ENCODE assay signal across 36 cellular contexts in the genomic region with DNA sequence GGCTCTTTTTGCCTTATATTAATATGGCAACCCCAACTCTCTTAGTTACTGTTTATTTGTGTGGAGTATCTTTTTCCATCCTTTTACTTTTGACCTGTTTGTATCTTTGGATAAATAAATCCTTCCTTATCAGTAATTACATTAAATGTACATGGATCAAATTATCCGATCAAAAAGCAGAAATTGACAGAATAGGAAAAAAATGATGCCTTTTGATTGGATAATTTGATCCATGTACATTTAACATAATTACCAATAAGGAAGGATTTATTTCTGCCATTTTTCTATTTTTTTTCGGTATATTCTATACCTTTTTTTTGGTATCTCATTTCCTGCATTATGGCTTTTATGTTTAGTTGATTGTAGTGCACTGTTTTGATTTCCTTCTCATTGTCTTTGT.
"Had no signal": no experiment of that assay in that cellular context is flagged by ENCODE, and none has a peak within 500 bp of the region (broad histone marks: within the 10 kb centered on the region; RNA-seq: fewer than 3 reads in every experiment).

No MANE protein-coding gene starts in this region.

- H3K4me3 ChIP-seq: ascending aorta, coronary artery, dorsolateral prefrontal cortex, esophagus muscularis mucosa, gastrocnemius medialis, heart left ventricle had no signal

- H3K27me3 Mint-ChIP-seq: activated B cell treated with CpG ODN at 0.5 μM for 24 hours; activated CD4-positive, alpha-beta memory T cell treated with anti-CD3 and anti-CD28 coated beads, Interleukin-2, amount 10 ng/mL, durations not matched to agents 7 days and 5 days; activated CD4-positive, alpha-beta T cell treated with anti-CD3 and anti-CD28 coated beads for 36 hours; activated CD4-positive, alpha-beta T cell treated with anti-CD3 and anti-CD28 coated beads, Interleukin-2, amount 10 ng/mL, durations not matched to agents 24 days and 14 days; activated naive CD4-positive, alpha-beta T cell treated with anti-CD3 and anti-CD28 coated beads, Interleukin-2, amount 50 U/mL, for 24 hours; activated naive CD8-positive, alpha-beta T cell treated with anti-CD3 and anti-CD28 coated beads for 36 hours; activated naive CD8-positive, alpha-beta T cell treated with anti-CD3 and anti-CD28 coated beads, Interleukin-2, amount 50 U/mL, for 24 hours; activated T-cell treated with anti-CD3 and anti-CD28 coated beads, Interleukin-2, amount 50 U/mL, for 24 hours; central memory CD8-positive, alpha-beta T cell; dendritic cell treated with granulocyte-macrophage colony-stimulating factor and Interleukin-4, amounts not matched to agents 40 ng/mL and 50 ng/mL, for 4 days; T-helper 17 cell had no signal

- H3K27me3 ChIP-seq: ascending aorta, brain microvascular endothelial cell, dorsolateral prefrontal cortex, esophagus muscularis mucosa, foreskin keratinocyte, gastrocnemius medialis, heart left ventricle had no signal

- H3K27ac ChIP-seq: ascending aorta, brain microvascular endothelial cell, coronary artery, dorsolateral prefrontal cortex, esophagus muscularis mucosa, foreskin keratinocyte, gastrocnemius medialis, heart left ventricle, WERI-Rb-1 had no signal

- FAIRE-seq: bronchial epithelial cell had no signal

- H3K4me1 ChIP-seq: ascending aorta, esophagus muscularis mucosa, foreskin keratinocyte, gastrocnemius medialis, heart left ventricle had no signal

- DNase-seq: activated B cell treated with CpG ODN at 0.5 μM for 24 hours; activated CD4-positive, alpha-beta memory T cell treated with anti-CD3 and anti-CD28 coated beads, Interleukin-2, amount 10 ng/mL, durations not matched to agents 7 days and 5 days; activated CD4-positive, alpha-beta T cell treated with anti-CD3 and anti-CD28 coated beads for 36 hours; activated CD4-positive, alpha-beta T cell treated with anti-CD3 and anti-CD28 coated beads, Interleukin-2, amount 10 ng/mL, durations not matched to agents 24 days and 14 days; activated CD4-positive, alpha-beta T cell treated with anti-CD3 and anti-CD28 coated beads, Interleukin-2, amount 50 U/mL, for 4 hours; activated CD8-positive, alpha-beta memory T cell treated with anti-CD3 and anti-CD28 coated beads, Interleukin-2, amount 50 U/mL, for 48 hours; activated effector memory CD4-positive, alpha-beta T cell treated with anti-CD3 and anti-CD28 coated beads, Interleukin-2, amount 50 U/mL, for 16 hours; activated naive CD4-positive, alpha-beta T cell treated with anti-CD3 and anti-CD28 coated beads for 36 hours; activated naive CD8-positive, alpha-beta T cell treated with anti-CD3 and anti-CD28 coated beads for 36 hours; activated naive CD8-positive, alpha-beta T cell treated with anti-CD3 and anti-CD28 coated beads, Interleukin-2, amount 50 U/mL, for 24 hours; activated T-cell treated with anti-CD3 and anti-CD28 coated beads for 4 hours; activated T-cell treated with anti-CD3 and anti-CD28 coated beads, Interleukin-2, amount 50 U/mL, for 24 hours; brain microvascular endothelial cell; dorsolateral prefrontal cortex; effector memory CD4-positive, alpha-beta T cell; endodermal cell; erythroblast; foreskin keratinocyte; gastrocnemius medialis; glutamatergic neuron; heart left ventricle; T-helper 1 cell; T-helper 17 cell; T1000; WERI-Rb-1 had no signal

- H3K4me3 Mint-ChIP-seq: activated B cell treated with CpG ODN at 0.5 μM for 24 hours; activated CD4-positive, alpha-beta memory T cell treated with anti-CD3 and anti-CD28 coated beads, Interleukin-2, amount 10 ng/mL, durations not matched to agents 7 days and 5 days; activated CD4-positive, alpha-beta T cell treated with anti-CD3 and anti-CD28 coated beads for 36 hours; activated CD4-positive, alpha-beta T cell treated with anti-CD3 and anti-CD28 coated beads, Interleukin-2, amount 10 ng/mL, durations not matched to agents 24 days and 14 days; activated naive CD4-positive, alpha-beta T cell treated with anti-CD3 and anti-CD28 coated beads for 36 hours; activated naive CD4-positive, alpha-beta T cell treated with anti-CD3 and anti-CD28 coated beads, Interleukin-2, amount 50 U/mL, for 24 hours; activated naive CD8-positive, alpha-beta T cell treated with anti-CD3 and anti-CD28 coated beads for 36 hours; activated naive CD8-positive, alpha-beta T cell treated with anti-CD3 and anti-CD28 coated beads, Interleukin-2, amount 50 U/mL, for 24 hours; activated T-cell treated with anti-CD3 and anti-CD28 coated beads, Interleukin-2, amount 50 U/mL, for 24 hours; activated T-helper 1 cell treated with anti-CD3 and anti-CD28 coated beads, Interleukin-12 subunit alpha, Interleukin-12 subunit beta, Interleukin-2, Interleukin-4 antibody, amounts not matched to agents 30 ng/mL and 10 ng/mL and 1 ng/mL, durations not matched to agents 14 hours and 24 hours and 36 hours; central memory CD8-positive, alpha-beta T cell; dendritic cell treated with granulocyte-macrophage colony-stimulating factor and Interleukin-4, amounts not matched to agents 40 ng/mL and 50 ng/mL, for 4 days; endodermal cell; T-helper 17 cell; T-helper 2 cell treated with Interferon-gamma antibody and Interleukin-4, amounts not matched to agents 5 μg/mL and 100 μg/mL, for 36 hours had no signal

- ATAC-seq: activated CD4-positive, alpha-beta T cell treated with anti-CD3 and anti-CD28 coated beads for 36 hours; activated CD4-positive, CD25-positive, alpha-beta regulatory T cell treated with anti-CD3 and anti-CD28 coated beads, Interleukin-2, amount 50 U/mL, for 24 hours; activated naive CD8-positive, alpha-beta T cell treated with anti-CD3 and anti-CD28 coated beads, Interleukin-2, amount 50 U/mL, for 24 hours; foreskin keratinocyte; gastrocnemius medialis; heart left ventricle; T-helper 17 cell had no signal

- H3K36me3 ChIP-seq: brain microvascular endothelial cell had no signal

- H3K27ac Mint-ChIP-seq: activated B cell treated with CpG ODN at 0.5 μM for 24 hours; activated CD4-positive, alpha-beta memory T cell treated with anti-CD3 and anti-CD28 coated beads, Interleukin-2, amount 10 ng/mL, durations not matched to agents 7 days and 5 days; activated CD4-positive, alpha-beta T cell treated with anti-CD3 and anti-CD28 coated beads for 36 hours; activated CD4-positive, alpha-beta T cell treated with anti-CD3 and anti-CD28 coated beads, Interleukin-2, amount 10 ng/mL, durations not matched to agents 24 days and 14 days; activated naive CD4-positive, alpha-beta T cell treated with anti-CD3 and anti-CD28 coated beads for 36 hours; activated naive CD4-positive, alpha-beta T cell treated with anti-CD3 and anti-CD28 coated beads, Interleukin-2, amount 50 U/mL, for 24 hours; activated naive CD8-positive, alpha-beta T cell treated with anti-CD3 and anti-CD28 coated beads for 36 hours; activated naive CD8-positive, alpha-beta T cell treated with anti-CD3 and anti-CD28 coated beads, Interleukin-2, amount 50 U/mL, for 24 hours; activated T-cell treated with anti-CD3 and anti-CD28 coated beads, Interleukin-2, amount 50 U/mL, for 24 hours; activated T-helper 1 cell treated with anti-CD3 and anti-CD28 coated beads, Interleukin-12 subunit alpha, Interleukin-12 subunit beta, Interleukin-2, Interleukin-4 antibody, amounts not matched to agents 30 ng/mL and 10 ng/mL and 1 ng/mL, durations not matched to agents 14 hours and 24 hours and 36 hours; activated T-helper 2 cell treated with anti-CD3 and anti-CD28 coated beads, Interferon-gamma antibody, Interleukin-2, Interleukin-4, amounts not matched to agents 10 μg/mL and 5 μg/mL and 100 μg/mL, durations not matched to agents 14 hours and 24 hours and 36 hours; dendritic cell treated with granulocyte-macrophage colony-stimulating factor and Interleukin-4, amounts not matched to agents 40 ng/mL and 50 ng/mL, for 4 days; endodermal cell; T-helper 17 cell; T-helper 2 cell treated with Interferon-gamma antibody and Interleukin-4, amounts not matched to agents 5 μg/mL and 100 μg/mL, for 36 hours had no signal
